ENCODE assay signal across 1 cellular context in genomic region chr19:8695501-8695900, GRCh38.
A peak's percentile ranks its signal among the peaks of the same experiment; 100 is the strongest.
TF ChIP-seq lines count a peak whose summit lies in the region.

No MANE protein-coding gene starts in this region.

TF ChIP-seq in K562, 482 proteins besides CTCF, POLR2A, EP300 and RAD21:
- TF ChIP-seq, protein P1, sequence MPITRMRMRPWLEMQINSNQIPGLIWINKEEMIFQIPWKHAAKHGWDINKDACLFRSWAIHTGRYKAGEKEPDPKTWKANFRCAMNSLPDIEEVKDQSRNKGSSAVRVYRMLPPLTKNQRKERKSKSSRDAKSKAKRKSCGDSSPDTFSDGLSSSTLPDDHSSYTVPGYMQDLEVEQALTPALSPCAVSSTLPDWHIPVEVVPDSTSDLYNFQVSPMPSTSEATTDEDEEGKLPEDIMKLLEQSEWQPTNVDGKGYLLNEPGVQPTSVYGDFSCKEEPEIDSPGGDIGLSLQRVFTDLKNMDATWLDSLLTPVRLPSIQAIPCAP (CRISPR knock-in tag; IDR thresholded peaks at IDR 0.05; ENCODE audit: borderline replicate concordance): no peak
- TF ChIP-seq ZNF24 (IDR thresholded peaks at IDR 0.05): 0 out of 2 replicates have a peak, but pooled peaks have one; percentile 2
TF ChIP-seq in K562: peak in this region for 1.
